8 cellular contexts compared by ENCODE assay signal in the genomic region with DNA sequence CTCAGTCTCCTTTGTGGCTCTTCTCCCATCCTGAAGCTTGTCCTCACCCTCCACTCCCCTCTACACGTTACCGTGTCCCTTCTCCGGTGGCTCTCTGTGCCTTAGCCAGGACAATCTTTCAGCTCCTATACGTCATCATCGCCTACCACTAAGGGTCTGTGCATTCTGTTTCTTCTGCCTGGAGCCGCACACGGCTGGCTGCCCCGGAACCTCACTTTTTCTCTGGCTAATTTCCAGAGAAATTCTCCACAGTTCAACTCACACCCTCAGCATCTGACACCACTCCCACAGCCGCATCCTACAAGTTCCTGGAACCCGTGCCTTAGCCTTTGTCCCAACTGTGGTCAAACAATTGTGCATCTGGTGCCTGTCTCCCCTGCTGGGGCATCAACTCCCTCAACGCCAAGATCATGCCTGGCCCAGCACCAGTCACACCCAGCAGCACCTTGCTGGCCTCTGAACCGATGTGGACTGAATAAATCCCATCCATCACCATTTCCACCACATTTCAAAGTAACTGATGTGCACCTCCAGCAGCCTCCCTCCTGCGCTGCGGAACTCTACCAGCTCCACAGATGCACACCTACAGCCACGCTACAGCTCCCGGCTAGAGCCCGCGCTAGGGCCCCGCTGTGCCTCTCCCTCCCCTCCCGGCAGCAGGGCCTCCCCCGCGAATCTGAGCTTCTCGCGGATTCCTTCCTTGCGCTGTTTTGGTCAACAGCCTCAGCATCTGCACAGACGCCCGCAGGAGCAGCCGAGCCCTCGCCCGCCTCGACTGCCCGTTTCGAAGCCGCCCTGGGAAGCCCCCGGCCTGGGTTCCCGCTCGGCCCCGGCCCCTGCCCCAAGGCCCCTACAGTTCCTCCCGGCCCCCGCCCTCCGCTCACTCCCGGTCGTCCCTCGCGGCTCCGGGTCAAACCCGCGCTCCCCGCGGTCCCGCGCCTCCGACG. TPM values are rescaled to one million over a fixed set of nuclear protein-coding genes. Genes with fewer than 3 reads are reported as not detected.
DNase-seq lines count a peak whose midpoint lies in the region; ATAC-seq and TF ChIP-seq lines count a peak whose summit lies in the region.

No MANE protein-coding gene starts in this region.

- no peak overlapping the region for H2BK15ac ChIP-seq in IMR-90 (ENCODE audit: low read depth, low read length)

- H3K27ac ChIP-seq in DOHH2 (ENCODE audit: low read depth, low read length) (no peak overlapping the region), IMR-90 (ENCODE audit: insufficient read depth, low read length) (peak overlapping the region; percentile 62)

- ATAC-seq in GM21576 (IDR thresholded peaks at IDR 0.05; ENCODE audit: unreplicated experiment) (peak; percentile 17), IMR-90 (ENCODE audit: low read depth) (peak; percentile 18)

- H2AFZ ChIP-seq in IMR-90 (replicated peaks; ENCODE audit: low read length, poor library complexity), result peak overlapping the region; percentile 97

- H2AK5ac ChIP-seq in IMR-90 (ENCODE audit: low read depth, low read length), result peak overlapping the region; percentile 84

- TF ChIP-seq CTCF in DOHH2 (IDR thresholded peaks at IDR 0.05; ENCODE audit: low read depth, low read length, poor library complexity, severe bottlenecking) (no peak), IMR-90 (conservative IDR thresholded peaks at IDR 0.05; ENCODE audit: low read depth, low read length) (no peak), cardiac fibroblast (IDR thresholded peaks at IDR 0.05; ENCODE audit: low read depth, low read length) (no peak)

- peak overlapping the region; percentile 46 for H3K23ac ChIP-seq in IMR-90 (ENCODE audit: low read depth, low read length)

- peak overlapping the region; percentile 27 for H3K14ac ChIP-seq in IMR-90 (replicated peaks; ENCODE audit: low read depth, low read length)

- H3K9me3 ChIP-seq in DOHH2 (ENCODE audit: control insufficient read depth, insufficient read depth, low read length) (no peaks in the 10 kb centered on the region), IMR-90 (ENCODE audit: control insufficient read depth, insufficient read depth, low read length) (no peaks in the 10 kb centered on the region)

- no peak overlapping the region for H2BK20ac ChIP-seq in IMR-90 (ENCODE audit: low read depth, low read length)

- peak overlapping the region; percentile 13 for H3K18ac ChIP-seq in IMR-90 (ENCODE audit: low read depth, low read length)

- H3K9ac ChIP-seq in IMR-90 (ENCODE audit: low read depth, low read length), result peak overlapping the region; percentile 72

- H2BK5ac ChIP-seq in IMR-90 (ENCODE audit: low read depth, low read length, poor library complexity, severe bottlenecking), result peak overlapping the region; percentile 52

- no TSS peak for BruUV-seq in IMR-90 (replicated peaks; lab: Mats Ljungman, UMichigan)

- H3K36me3 ChIP-seq in DOHH2 (ENCODE audit: control insufficient read depth, low read length), result peaks cover 23% of the 10 kb centered on the region
- H3K36me3 ChIP-seq in IMR-90 (ENCODE audit: control insufficient read depth, insufficient read depth, low read length), result peaks cover 5% of the 10 kb centered on the region

- H3K27me3 ChIP-seq in DOHH2 (ENCODE audit: control insufficient read depth, low read length), result no peaks in the 10 kb centered on the region
- no peaks in the 10 kb centered on the region for H3K27me3 ChIP-seq in IMR-90 (ENCODE audit: control insufficient read depth, insufficient read depth, low read length)

- H3K79me2 ChIP-seq in DOHH2 (ENCODE audit: control insufficient read depth, low read length), result peaks cover 84% of the 10 kb centered on the region

- H4K8ac ChIP-seq in IMR-90 (ENCODE audit: low read depth in 2 of 2, low read length in 2 of 2), result peak overlapping the region in 1 of 2 experiments; percentile 44; a peak in 1 of 4 replicates

- H3F3A ChIP-seq in DOHH2 (ENCODE audit: control insufficient read depth, insufficient read depth), result no peaks in the 10 kb centered on the region; the same call in 1 of the 2 replicates

- DNase-seq in IMR-90, result peak; percentile 41
- DNase-seq in T-helper 2 cell, result peak in 3 of 5 experiments; percentile 19 to 57 (median 20)
- DNase-seq in cardiac fibroblast (ENCODE audit: low read depth in 2 of 2), result peak; percentile 48 to 53
- peak; percentile 81 for DNase-seq in left kidney (ENCODE audit: low read depth, low spot score)
- peak; percentile 19 for DNase-seq in stimulated activated CD4-positive, alpha-beta T cell treated with anti-CD3 and anti-CD28 coated beads, Interleukin-2, amount 100 ng/mL, for 4 hours (ENCODE audit: low read depth)
- no peak for DNase-seq in NCI-H524 treated with DMSO at 0.1 percent for 48 hours (lab: John Stamatoyannopoulos, UW)

- CTCF ChIA-PET in IMR-90 (lab: Yijun Ruan, JAX), result interaction anchor here (1.0 kb wide), 1 partner anchor 73 kb away, joined by 3 read pairs; no protein-coding TSS in a partner anchor

- H4K91ac ChIP-seq in IMR-90 (ENCODE audit: insufficient read depth, low read depth, low read length), result peak overlapping the region; percentile 43; the same call in 1 of the 2 replicates

- H3K9me1 ChIP-seq in IMR-90 (ENCODE audit: insufficient read depth, low read length), result peaks cover 29% of the 10 kb centered on the region

- H3K4me2 ChIP-seq in DOHH2 (ENCODE audit: low read length) (peak overlapping the region; percentile 92), IMR-90 (ENCODE audit: low read depth, low read length) (peak overlapping the region; percentile 88)

- peaks cover 35% of the 10 kb centered on the region for H4K20me1 ChIP-seq in DOHH2 (ENCODE audit: control insufficient read depth, insufficient read depth, low read depth, low read length)
- H4K20me1 ChIP-seq in IMR-90 (ENCODE audit: insufficient read depth, low read length), result peaks cover 67% of the 10 kb centered on the region

- H2BK120ac ChIP-seq in IMR-90 (ENCODE audit: low read depth, low read length), result peak overlapping the region; percentile 21; the same call in 1 of the 2 replicates

- peak overlapping the region; percentile 68 for H3K4ac ChIP-seq in IMR-90 (ENCODE audit: low read depth, low read length)

- H3K79me1 ChIP-seq in IMR-90 (ENCODE audit: low read depth in 1 of 2, low read length in 2 of 2), result peaks cover 50 to 75% of the 10 kb centered on the region in 2 experiments

- intact Hi-C loops in IMR-90 (cut with micrococcal nuclease), result no loop called here

- WGBS in IMR-90 (ENCODE audit: extremely low coverage in 2 of 2, insufficient read length in 1 of 2), 2 experiments, result 0% methylated on average over 39 of the region's 54 CpGs; no CpG with 5 or more reads in 1 of the 2 experiments

- TF ChIP-seq RAD21 in IMR-90 (IDR thresholded peaks at IDR 0.05; ENCODE audit: low read length), result no peak

- peak overlapping the region; percentile 91 for H2AK9ac ChIP-seq in IMR-90 (replicated peaks; ENCODE audit: low read depth, low read length, poor library complexity)

- 0 out of 2 replicates have a peak overlapping the region, but pooled peaks have one; percentile 6 for H4K5ac ChIP-seq in IMR-90 (ENCODE audit: low read depth, low read length)

- 0 out of 2 replicates have a peak overlapping the region, but pooled peaks have one; percentile 14 for H3K56ac ChIP-seq in IMR-90 (ENCODE audit: extremely low read depth, insufficient read depth, low read length)

- dilution Hi-C loops in IMR-90 (cut with HindIII; ENCODE audit: low sequenced_read_pairs, unreplicated experiment), result no loop called here

- no peaks in the 10 kb centered on the region for H3K9me2 ChIP-seq in DOHH2 (replicated peaks; ENCODE audit: control insufficient read depth, low read length)

- H3K4me1 ChIP-seq in DOHH2 (ENCODE audit: control insufficient read depth, low read length) (peaks cover 58% of the 10 kb centered on the region), IMR-90 (ENCODE audit: control insufficient read depth, insufficient read depth, low read length) (peaks cover 12% of the 10 kb centered on the region)

- TF ChIP-seq POLR2A in IMR-90 (IDR thresholded peaks at IDR 0.05; ENCODE audit: low read depth, low read length), result no peak

- in situ Hi-C loops in IMR-90 (cut with MboI; ENCODE audit: low sequenced_read_pairs), result no loop called here

- POLR2A ChIA-PET in IMR-90 (lab: Charles Lee; ENCODE audit: unreplicated experiment), result no interaction called here

- peak overlapping the region; percentile 88 for H3K4me3 ChIP-seq in DOHH2 (ENCODE audit: low read length)
- peak overlapping the region; percentile 77 for H3K4me3 ChIP-seq in IMR-90 (ENCODE audit: insufficient read depth, low read depth, low read length)
- H3K4me3 ChIP-seq in cardiac fibroblast (replicated peaks in 1 of 2; ENCODE audit: low read depth in 2 of 2, low read length in 2 of 2), result peak overlapping the region; percentile 63 to 72

TF ChIP-seq in IMR-90, 13 proteins besides CTCF, POLR2A, EP300 and RAD21:
- TF ChIP-seq, protein P1, sequence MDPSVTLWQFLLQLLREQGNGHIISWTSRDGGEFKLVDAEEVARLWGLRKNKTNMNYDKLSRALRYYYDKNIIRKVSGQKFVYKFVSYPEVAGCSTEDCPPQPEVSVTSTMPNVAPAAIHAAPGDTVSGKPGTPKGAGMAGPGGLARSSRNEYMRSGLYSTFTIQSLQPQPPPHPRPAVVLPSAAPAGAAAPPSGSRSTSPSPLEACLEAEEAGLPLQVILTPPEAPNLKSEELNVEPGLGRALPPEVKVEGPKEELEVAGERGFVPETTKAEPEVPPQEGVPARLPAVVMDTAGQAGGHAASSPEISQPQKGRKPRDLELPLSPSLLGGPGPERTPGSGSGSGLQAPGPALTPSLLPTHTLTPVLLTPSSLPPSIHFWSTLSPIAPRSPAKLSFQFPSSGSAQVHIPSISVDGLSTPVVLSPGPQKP (IDR thresholded peaks at IDR 0.05; ENCODE audit: borderline replicate concordance, low read depth, low read length), result no peak
- TF ChIP-seq CEBPB (IDR thresholded peaks at IDR 0.05; ENCODE audit: low read depth, low read length), result no peak
TF ChIP-seq in IMR-90: peak in this region for 0.

RNA-seq across cellular contexts. Expression of a gene that starts 0.7 kb away (rescaled TPM):
- 6.9 and 8.1 TPM in 2 replicates for total RNA-seq in IMR-90 (2012; rRNA removed)
- polyA plus RNA-seq in IMR-90 (2012; rRNA removed), result 7.9 and 11.5 TPM in 2 replicates
- 4.2 and 6.5 TPM in 2 replicates for polyA plus RNA-seq in IMR-90 (2012; cell fraction: cytosol; rRNA removed)
- polyA plus RNA-seq in IMR-90 (2012; cell fraction: nucleus; rRNA removed; ENCODE audit: low replicate concordance), result 43.9 and 65.7 TPM in 2 replicates

RNA-seq across cellular contexts. Expression of a gene that starts 36.5 kb away (rescaled TPM):
- total RNA-seq in IMR-90 (2012; rRNA removed), result 0.28 and 0.36 TPM in 2 replicates
- 0.67 and 0.69 TPM in 2 replicates for polyA plus RNA-seq in IMR-90 (2012; rRNA removed)
- 0.65 and 0.70 TPM in 2 replicates for polyA plus RNA-seq in IMR-90 (2012; cell fraction: cytosol; rRNA removed)
- 3.2 and 4.4 TPM in 2 replicates for polyA plus RNA-seq in IMR-90 (2012; cell fraction: nucleus; rRNA removed; ENCODE audit: low replicate concordance)
